In the genomic region with DNA sequence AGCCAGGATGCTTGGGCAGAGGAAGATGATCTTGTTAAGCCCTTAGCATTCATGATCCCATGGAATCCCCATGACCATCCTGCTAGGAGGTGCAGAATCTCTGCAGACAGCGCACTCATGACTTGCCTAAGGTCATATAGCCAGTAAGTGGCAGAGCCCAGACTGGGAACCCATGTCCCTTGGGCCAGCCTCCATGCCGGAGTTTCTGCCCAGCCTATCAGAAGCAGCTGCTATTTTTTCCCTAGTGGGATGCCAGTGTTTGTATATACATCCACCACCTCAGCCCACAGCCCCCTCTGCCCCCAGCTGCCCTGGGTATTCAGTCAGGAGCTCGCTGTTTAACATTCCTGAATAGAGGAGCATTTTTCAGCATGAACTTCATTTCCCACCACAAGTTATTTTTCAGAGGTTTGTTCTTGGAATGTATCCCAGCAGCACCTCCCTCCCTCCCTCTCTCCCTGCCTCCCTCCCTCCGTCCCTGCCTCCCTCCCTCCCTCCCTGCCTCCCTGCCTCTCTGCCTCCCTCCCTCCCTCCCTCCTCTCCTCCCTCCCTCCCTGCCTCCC, we compare ENCODE assay signal across 8 cellular contexts.
A peak's percentile ranks its signal among the peaks of the same experiment; 100 is the strongest.
DNase-seq lines count a peak whose midpoint lies in the region; ATAC-seq and TF ChIP-seq lines count a peak whose summit lies in the region.

No MANE protein-coding gene starts in this region.

- intact Hi-C loops in tibial artery (cut with DNase I; ENCODE audit: low total_unique reads) = no loop called here

- H3K36me3 ChIP-seq in tibial artery = no peaks in the 10 kb centered on the region

- H3K27me3 ChIP-seq in layer of hippocampus (ENCODE audit: control insufficient read depth, insufficient read depth, low read length) (no peaks in the 10 kb centered on the region), tibial artery (no peaks in the 10 kb centered on the region)

- no peaks in the 10 kb centered on the region for H3K9me3 ChIP-seq in tibial artery

- peak overlapping the region; percentile 67 for H3K27ac ChIP-seq in layer of hippocampus (ENCODE audit: low read depth, low read length)
- peak overlapping the region; percentile 83 to 87 for H3K27ac ChIP-seq in tibial artery

- TF ChIP-seq CTCF in tibial artery (IDR thresholded peaks at IDR 0.05) = no peak

- H3K4me3 ChIP-seq in tibial artery = peak overlapping the region in 1 of 2 donors; percentile 7

- peaks cover 10 to 78% (median 60%) of the 10 kb centered on the region in 4 donors for H3K4me1 ChIP-seq in tibial artery

- peak in 2 of 3 experiments; percentile 13 to 29 for DNase-seq in NCI-H1417 (lab: John Stamatoyannopoulos, UW)
- no peak for DNase-seq in NCI-H1417 treated with DMSO at 0.1 percent for 48 hours (lab: John Stamatoyannopoulos, UW)
- DNase-seq in amniotic epithelial cell (ENCODE audit: low read depth) = peak; percentile 92
- DNase-seq in tibial artery = peak; percentile 60 to 84
- no peak for DNase-seq in activated CD4-positive, CD25-positive, alpha-beta regulatory T cell treated with anti-CD3 and anti-CD28 coated beads, Interleukin-2, amount 50 U/mL, for 72 hours
- no peak for DNase-seq in iPS-NIHi7 (ENCODE audit: extremely low spot score)

- ATAC-seq in GM19351 (IDR thresholded peaks at IDR 0.05; ENCODE audit: unreplicated experiment) = no peak

Comparison
In these comparisons a context has a peak if more than half of its experiments do, and no peak if none do; other contexts are left out.
1. DNase-seq: peak in NCI-H1417 (2 of 3), amniotic epithelial cell (single experiment) and tibial artery (2 of 2); none in NCI-H1417 treated with DMSO at 0.1 percent for 48 hours (single experiment), activated CD4-positive, CD25-positive, alpha-beta regulatory T cell treated with anti-CD3 and anti-CD28 coated beads, Interleukin-2, amount 50 U/mL, for 72 hours (single experiment) and iPS-NIHi7 (single experiment).